8 cellular contexts compared by ENCODE assay signal in genomic region chrX:101408530-101408836, GRCh38. TPM values are rescaled to one million over a fixed set of nuclear protein-coding genes. Genes with fewer than 3 reads are reported as not detected.
DNase-seq lines count a peak whose midpoint lies in the region; ATAC-seq and TF ChIP-seq lines count a peak whose summit lies in the region.

No MANE protein-coding gene starts in this region.

- peak overlapping the region; percentile 93 to 97 (median 97) for H3K27ac Mint-ChIP-seq in nephron

- in situ Hi-C loops in G401 (cut with HindIII; ENCODE audit: low sequenced_read_pairs): no loop called here

- no peaks in the 10 kb centered on the region for H3K27me3 Mint-ChIP-seq in nephron (ENCODE audit: low read depth)

- H3K9me3 Mint-ChIP-seq in nephron: peaks cover 10% of the 10 kb centered on the region

- peak overlapping the region; percentile 75 to 99 (median 93) for H3K27ac ChIP-seq in dorsolateral prefrontal cortex

- TF ChIP-seq CTCF in GM12875 (IDR thresholded peaks at IDR 0.05; ENCODE audit: borderline replicate concordance, insufficient read depth, low read depth, low read length): no peak
- TF ChIP-seq CTCF in dorsolateral prefrontal cortex (IDR thresholded peaks at IDR 0.05 in 54 of 56, conservative IDR thresholded peaks at IDR 0.05 in 2 of 56; ENCODE audit: low read depth in 1 of 56, partially characterized antibody in 56 of 56): peak in 1 of 56 donors; percentile 15
- TF ChIP-seq CTCF in nephron (IDR thresholded peaks at IDR 0.05; ENCODE audit: unreplicated experiment in 3 of 3): no peak

- H3K4me3 Mint-ChIP-seq in nephron: peak overlapping the region; percentile 94 to 98 (median 94)

- H3K4me1 Mint-ChIP-seq in nephron: peaks cover 22% of the 10 kb centered on the region

- peaks cover 0 to 35% (median 8%) of the 10 kb centered on the region in 45 donors for H3K27me3 ChIP-seq in dorsolateral prefrontal cortex

- intact Hi-C loops in dorsolateral prefrontal cortex (cut with DNase I): no loop called here

- H3K36me3 Mint-ChIP-seq in nephron (ENCODE audit: low read depth): peaks cover 21% of the 10 kb centered on the region

- H3K4me3 ChIP-seq in GM12875 (ENCODE audit: low read depth, low read length) (peak overlapping the region; percentile 59), dorsolateral prefrontal cortex (peak overlapping the region; percentile 34 to 83 (median 70))
- peak overlapping the region; percentile 86 for H3K4me3 ChIP-seq in Jurkat, Clone E6-1 (ENCODE audit: low read length)

- no peak for ATAC-seq in HG03097 (IDR thresholded peaks at IDR 0.05; ENCODE audit: low FRiP score, unreplicated experiment)

- DNase-seq in Jurkat, Clone E6-1 (ENCODE audit: low read depth, low spot score): no peak
- no peak for DNase-seq in dorsolateral prefrontal cortex
- DNase-seq in DMS79 (lab: John Stamatoyannopoulos, UW): no peak
- no peak for DNase-seq in G401 (ENCODE audit: low spot score)
- no peak for DNase-seq in HCEC 1CT

RNA-seq across cellular contexts. Expression of gene HNRNPH2, which starts 0.5 kb away (rescaled TPM):
- polyA plus RNA-seq in Jurkat, Clone E6-1 (2012; ENCODE audit: insufficient read depth, insufficient read length): 51.7 TPM
- 100 to 1,000 TPM in 8 of 120 experiments, 10 to 100 TPM in 112; 46.4 to 112 (median 81.5) TPM for total RNA-seq in dorsolateral prefrontal cortex
- total RNA-seq in G401 (2014; rRNA removed; shearing (Covaris generic)): 44.3 and 54.6 TPM in 2 replicates

RNA-seq across cellular contexts. Expression of gene GLA, which starts 0.8 kb away (rescaled TPM):
- polyA plus RNA-seq in Jurkat, Clone E6-1 (2012; ENCODE audit: insufficient read depth, insufficient read length): 39.2 TPM
- total RNA-seq in dorsolateral prefrontal cortex: 10 to 100 TPM in 117 of 120 experiments, 1 to 10 TPM in 3; 8.9 to 38.7 (median 15.0) TPM
- 80.4 and 86.3 TPM in 2 replicates for total RNA-seq in G401 (2014; rRNA removed; shearing (Covaris generic))

RNA-seq across cellular contexts. Expression of gene RPL36A, which starts 17.7 kb away (rescaled TPM):
- polyA plus RNA-seq in Jurkat, Clone E6-1 (2012; ENCODE audit: insufficient read depth, insufficient read length): 1,971 TPM
- 100 to 1,000 TPM in 21 of 120 experiments, 10 to 100 TPM in 99; 23.1 to 180 (median 63.0) TPM for total RNA-seq in dorsolateral prefrontal cortex
- 415 and 688 TPM in 2 replicates for total RNA-seq in G401 (2014; rRNA removed; shearing (Covaris generic))

RNA-seq across cellular contexts. Expression of gene BTK, which starts 22.5 kb away (rescaled TPM):
- polyA plus RNA-seq in Jurkat, Clone E6-1 (2012; ENCODE audit: insufficient read depth, insufficient read length): not detected
- 10 to 100 TPM in 3 of 120 experiments, 1 to 10 TPM in 117; 1.5 to 11.7 (median 4.6) TPM for total RNA-seq in dorsolateral prefrontal cortex
- not detected in 2 replicates for total RNA-seq in G401 (2014; rRNA removed; shearing (Covaris generic))

RNA-seq across cellular contexts. Expression of gene TIMM8A, which starts 59.9 kb away (rescaled TPM):
- polyA plus RNA-seq in Jurkat, Clone E6-1 (2012; ENCODE audit: insufficient read depth, insufficient read length): 21.7 TPM
- 10 to 100 TPM in 115 of 120 experiments, 1 to 10 TPM in 5; 7.6 to 22.0 (median 14.8) TPM for total RNA-seq in dorsolateral prefrontal cortex
- total RNA-seq in G401 (2014; rRNA removed; shearing (Covaris generic)): 9.2 and 17.0 TPM in 2 replicates
